1 cellular context compared by ENCODE assay signal in the genomic region with DNA sequence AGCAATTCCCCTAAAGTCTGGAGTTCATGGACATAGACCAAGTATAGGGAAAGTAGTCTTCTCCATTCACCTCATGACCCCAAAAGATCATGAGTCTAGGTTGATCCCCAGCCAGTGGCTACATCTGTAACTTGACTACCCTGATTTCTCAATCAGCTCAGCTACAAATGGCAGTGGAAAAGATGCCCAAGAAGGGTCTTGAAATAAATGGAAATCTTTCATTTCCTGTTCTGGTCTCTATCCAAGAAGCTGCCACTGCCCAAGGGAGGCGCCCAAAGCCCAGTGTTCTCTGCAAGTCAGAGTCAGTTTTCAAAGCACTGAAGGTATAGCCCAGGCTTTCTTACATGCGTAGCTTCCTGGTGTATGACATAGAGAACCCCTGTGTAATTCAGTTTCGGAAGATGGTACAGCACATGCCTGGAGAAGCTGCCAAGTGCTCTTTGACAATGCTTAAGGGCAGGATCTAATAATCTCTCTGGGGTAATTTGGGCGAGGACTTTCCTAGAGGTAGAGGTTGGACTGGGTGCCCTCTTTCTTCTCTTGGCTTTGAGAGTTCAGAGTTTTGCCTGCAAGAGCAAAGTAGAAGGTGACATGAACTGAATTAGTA.
TF ChIP-seq lines count a peak whose summit lies in the region.

No MANE protein-coding gene starts in this region.

TF ChIP-seq in GM23338, 12 proteins besides CTCF, POLR2A, EP300 and RAD21:
- TF ChIP-seq, protein P1, sequence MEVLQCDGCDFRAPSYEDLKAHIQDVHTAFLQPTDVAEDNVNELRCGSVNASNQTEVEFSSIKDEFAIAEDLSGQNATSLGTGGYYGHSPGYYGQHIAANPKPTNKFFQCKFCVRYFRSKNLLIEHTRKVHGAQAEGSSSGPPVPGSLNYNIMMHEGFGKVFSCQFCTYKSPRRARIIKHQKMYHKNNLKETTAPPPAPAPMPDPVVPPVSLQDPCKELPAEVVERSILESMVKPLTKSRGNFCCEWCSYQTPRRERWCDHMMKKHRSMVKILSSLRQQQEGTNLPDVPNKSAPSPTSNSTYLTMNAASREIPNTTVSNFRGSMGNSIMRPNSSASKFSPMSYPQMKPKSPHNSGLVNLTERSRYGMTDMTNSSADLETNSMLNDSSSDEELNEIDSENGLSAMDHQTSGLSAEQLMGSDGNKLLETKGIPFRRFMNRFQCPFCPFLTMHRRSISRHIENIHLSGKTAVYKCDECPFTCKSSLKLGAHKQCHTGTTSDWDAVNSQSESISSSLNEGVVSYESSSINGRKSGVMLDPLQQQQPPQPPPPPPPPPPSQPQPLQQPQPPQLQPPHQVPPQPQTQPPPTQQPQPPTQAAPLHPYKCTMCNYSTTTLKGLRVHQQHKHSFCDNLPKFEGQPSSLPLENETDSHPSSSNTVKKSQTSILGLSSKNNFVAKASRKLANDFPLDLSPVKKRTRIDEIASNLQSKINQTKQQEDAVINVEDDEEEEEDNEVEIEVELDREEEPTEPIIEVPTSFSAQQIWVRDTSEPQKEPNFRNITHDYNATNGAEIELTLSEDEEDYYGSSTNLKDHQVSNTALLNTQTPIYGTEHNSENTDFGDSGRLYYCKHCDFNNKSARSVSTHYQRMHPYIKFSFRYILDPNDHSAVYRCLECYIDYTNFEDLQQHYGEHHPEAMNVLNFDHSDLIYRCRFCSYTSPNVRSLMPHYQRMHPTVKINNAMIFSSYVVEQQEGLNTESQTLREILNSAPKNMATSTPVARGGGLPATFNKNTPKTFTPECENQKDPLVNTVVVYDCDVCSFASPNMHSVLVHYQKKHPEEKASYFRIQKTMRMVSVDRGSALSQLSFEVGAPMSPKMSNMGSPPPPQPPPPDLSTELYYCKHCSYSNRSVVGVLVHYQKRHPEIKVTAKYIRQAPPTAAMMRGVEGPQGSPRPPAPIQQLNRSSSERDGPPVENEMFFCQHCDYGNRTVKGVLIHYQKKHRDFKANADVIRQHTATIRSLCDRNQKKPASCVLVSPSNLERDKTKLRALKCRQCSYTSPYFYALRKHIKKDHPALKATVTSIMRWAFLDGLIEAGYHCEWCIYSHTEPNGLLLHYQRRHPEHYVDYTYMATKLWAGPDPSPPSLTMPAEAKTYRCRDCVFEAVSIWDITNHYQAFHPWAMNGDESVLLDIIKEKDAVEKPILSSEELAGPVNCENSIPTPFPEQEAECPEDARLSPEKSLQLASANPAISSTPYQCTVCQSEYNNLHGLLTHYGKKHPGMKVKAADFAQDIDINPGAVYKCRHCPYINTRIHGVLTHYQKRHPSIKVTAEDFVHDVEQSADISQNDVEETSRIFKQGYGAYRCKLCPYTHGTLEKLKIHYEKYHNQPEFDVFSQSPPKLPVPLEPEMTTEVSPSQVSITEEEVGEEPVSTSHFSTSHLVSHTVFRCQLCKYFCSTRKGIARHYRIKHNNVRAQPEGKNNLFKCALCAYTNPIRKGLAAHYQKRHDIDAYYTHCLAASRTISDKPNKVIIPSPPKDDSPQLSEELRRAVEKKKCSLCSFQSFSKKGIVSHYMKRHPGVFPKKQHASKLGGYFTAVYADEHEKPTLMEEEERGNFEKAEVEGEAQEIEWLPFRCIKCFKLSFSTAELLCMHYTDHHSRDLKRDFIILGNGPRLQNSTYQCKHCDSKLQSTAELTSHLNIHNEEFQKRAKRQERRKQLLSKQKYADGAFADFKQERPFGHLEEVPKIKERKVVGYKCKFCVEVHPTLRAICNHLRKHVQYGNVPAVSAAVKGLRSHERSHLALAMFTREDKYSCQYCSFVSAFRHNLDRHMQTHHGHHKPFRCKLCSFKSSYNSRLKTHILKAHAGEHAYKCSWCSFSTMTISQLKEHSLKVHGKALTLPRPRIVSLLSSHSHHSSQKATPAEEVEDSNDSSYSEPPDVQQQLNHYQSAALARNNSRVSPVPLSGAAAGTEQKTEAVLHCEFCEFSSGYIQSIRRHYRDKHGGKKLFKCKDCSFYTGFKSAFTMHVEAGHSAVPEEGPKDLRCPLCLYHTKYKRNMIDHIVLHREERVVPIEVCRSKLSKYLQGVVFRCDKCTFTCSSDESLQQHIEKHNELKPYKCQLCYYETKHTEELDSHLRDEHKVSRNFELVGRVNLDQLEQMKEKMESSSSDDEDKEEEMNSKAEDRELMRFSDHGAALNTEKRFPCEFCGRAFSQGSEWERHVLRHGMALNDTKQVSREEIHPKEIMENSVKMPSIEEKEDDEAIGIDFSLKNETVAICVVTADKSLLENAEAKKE (CRISPR knock-in tag; IDR thresholded peaks at IDR 0.05) = no peak
- no peak for TF ChIP-seq ZNF331 (CRISPR knock-in tag; IDR thresholded peaks at IDR 0.05; ENCODE audit: low read depth)
- no peak for TF ChIP-seq STAT1 (IDR thresholded peaks at IDR 0.05; ENCODE audit: unreplicated experiment)
- TF ChIP-seq NANOG (IDR thresholded peaks at IDR 0.05; ENCODE audit: borderline replicate concordance) = no peak
- TF ChIP-seq EZH2 (IDR thresholded peaks at IDR 0.05; ENCODE audit: low read depth, unreplicated experiment) = no peak
- no peak for TF ChIP-seq EZH2phosphoT487 (IDR thresholded peaks at IDR 0.05; ENCODE audit: unreplicated experiment)
- no peak for TF ChIP-seq ZNF114 (CRISPR knock-in tag; IDR thresholded peaks at IDR 0.05)
- no peak for TF ChIP-seq CREB1 (CRISPR knock-in tag; IDR thresholded peaks at IDR 0.05; ENCODE audit: low read depth)
- TF ChIP-seq, protein P2, sequence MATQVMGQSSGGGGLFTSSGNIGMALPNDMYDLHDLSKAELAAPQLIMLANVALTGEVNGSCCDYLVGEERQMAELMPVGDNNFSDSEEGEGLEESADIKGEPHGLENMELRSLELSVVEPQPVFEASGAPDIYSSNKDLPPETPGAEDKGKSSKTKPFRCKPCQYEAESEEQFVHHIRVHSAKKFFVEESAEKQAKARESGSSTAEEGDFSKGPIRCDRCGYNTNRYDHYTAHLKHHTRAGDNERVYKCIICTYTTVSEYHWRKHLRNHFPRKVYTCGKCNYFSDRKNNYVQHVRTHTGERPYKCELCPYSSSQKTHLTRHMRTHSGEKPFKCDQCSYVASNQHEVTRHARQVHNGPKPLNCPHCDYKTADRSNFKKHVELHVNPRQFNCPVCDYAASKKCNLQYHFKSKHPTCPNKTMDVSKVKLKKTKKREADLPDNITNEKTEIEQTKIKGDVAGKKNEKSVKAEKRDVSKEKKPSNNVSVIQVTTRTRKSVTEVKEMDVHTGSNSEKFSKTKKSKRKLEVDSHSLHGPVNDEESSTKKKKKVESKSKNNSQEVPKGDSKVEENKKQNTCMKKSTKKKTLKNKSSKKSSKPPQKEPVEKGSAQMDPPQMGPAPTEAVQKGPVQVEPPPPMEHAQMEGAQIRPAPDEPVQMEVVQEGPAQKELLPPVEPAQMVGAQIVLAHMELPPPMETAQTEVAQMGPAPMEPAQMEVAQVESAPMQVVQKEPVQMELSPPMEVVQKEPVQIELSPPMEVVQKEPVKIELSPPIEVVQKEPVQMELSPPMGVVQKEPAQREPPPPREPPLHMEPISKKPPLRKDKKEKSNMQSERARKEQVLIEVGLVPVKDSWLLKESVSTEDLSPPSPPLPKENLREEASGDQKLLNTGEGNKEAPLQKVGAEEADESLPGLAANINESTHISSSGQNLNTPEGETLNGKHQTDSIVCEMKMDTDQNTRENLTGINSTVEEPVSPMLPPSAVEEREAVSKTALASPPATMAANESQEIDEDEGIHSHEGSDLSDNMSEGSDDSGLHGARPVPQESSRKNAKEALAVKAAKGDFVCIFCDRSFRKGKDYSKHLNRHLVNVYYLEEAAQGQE (IDR thresholded peaks at IDR 0.05; ENCODE audit: unreplicated experiment) = no peak
- no peak for TF ChIP-seq POLR2AphosphoS5 (IDR thresholded peaks at IDR 0.05; ENCODE audit: low read depth)
- TF ChIP-seq, protein P3, sequence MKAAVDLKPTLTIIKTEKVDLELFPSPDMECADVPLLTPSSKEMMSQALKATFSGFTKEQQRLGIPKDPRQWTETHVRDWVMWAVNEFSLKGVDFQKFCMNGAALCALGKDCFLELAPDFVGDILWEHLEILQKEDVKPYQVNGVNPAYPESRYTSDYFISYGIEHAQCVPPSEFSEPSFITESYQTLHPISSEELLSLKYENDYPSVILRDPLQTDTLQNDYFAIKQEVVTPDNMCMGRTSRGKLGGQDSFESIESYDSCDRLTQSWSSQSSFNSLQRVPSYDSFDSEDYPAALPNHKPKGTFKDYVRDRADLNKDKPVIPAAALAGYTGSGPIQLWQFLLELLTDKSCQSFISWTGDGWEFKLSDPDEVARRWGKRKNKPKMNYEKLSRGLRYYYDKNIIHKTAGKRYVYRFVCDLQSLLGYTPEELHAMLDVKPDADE (IDR thresholded peaks at IDR 0.05) = no peak
- TF ChIP-seq JUNB (IDR thresholded peaks at IDR 0.05; ENCODE audit: unreplicated experiment) = no peak
